Comparison of ENCODE assay signal across 8 cellular contexts in genomic region chr6:142913511-142914047, GRCh38. TPM values are rescaled to one million over a fixed set of nuclear protein-coding genes. Genes with fewer than 3 reads are reported as not detected.
DNase-seq lines count a peak whose midpoint lies in the region; ATAC-seq and TF ChIP-seq lines count a peak whose summit lies in the region.

No MANE protein-coding gene starts in this region.

- no peaks in the 10 kb centered on the region for H3K36me3 ChIP-seq in CD4-positive, alpha-beta memory T cell (ENCODE audit: insufficient read depth, low read length)
- H3K36me3 ChIP-seq in KMS-11 (ENCODE audit: insufficient read depth) (no peaks in the 10 kb centered on the region), H7 (replicated peaks; ENCODE audit: control insufficient read depth, insufficient read depth, low read length) (no peaks in the 10 kb centered on the region)

- H3K4me1 ChIP-seq in CD4-positive, alpha-beta memory T cell (ENCODE audit: insufficient read depth, low read length) = peaks cover 97% of the 10 kb centered on the region
- peaks cover 22% of the 10 kb centered on the region for H3K4me1 ChIP-seq in KMS-11 (ENCODE audit: low read depth, poor library complexity, severe bottlenecking)

- no peaks in the 10 kb centered on the region for H3K27me3 Mint-ChIP-seq in CD4-positive, alpha-beta memory T cell

- DNase-seq in CD4-positive, alpha-beta memory T cell = peak; percentile 78 to 88 (median 81)
- peak; percentile 67 for DNase-seq in activated T-cell treated with anti-CD3 and anti-CD28 coated beads, Interleukin-2, amount 50 U/mL, for 1 hour
- DNase-seq in stimulated activated CD4-positive, alpha-beta T cell treated with anti-CD3 and anti-CD28 coated beads, Interleukin-2, amount 100 ng/mL, for 4 hours (ENCODE audit: low read depth) = peak; percentile 67
- DNase-seq in hepatic stellate cell (ENCODE audit: low spot score) (no peak), GM03348 (ENCODE audit: low spot score) (no peak), H7 (no peak)

- H3K4me3 ChIP-seq in CD4-positive, alpha-beta memory T cell (ENCODE audit: low read length in 2 of 2) = peak overlapping the region; percentile 14 to 57
- H3K4me3 ChIP-seq in KMS-11 (IDR thresholded peaks at IDR 0.05; ENCODE audit: insufficient read depth, low read depth, low read length) = no peak overlapping the region
- no peak overlapping the region for H3K4me3 ChIP-seq in H7 (ENCODE audit: insufficient read depth, low read depth, low read length)

- peak overlapping the region in 6 of 7 donors; percentile 98 to 100 (median 99) for H3K27ac Mint-ChIP-seq in CD4-positive, alpha-beta memory T cell

- H3K27ac ChIP-seq in CD4-positive, alpha-beta memory T cell (ENCODE audit: low read depth, low read length) = peak overlapping the region; percentile 85
- no peak overlapping the region for H3K27ac ChIP-seq in KMS-11

- peaks cover 7 to 8% of the 10 kb centered on the region in 2 donors for H3K36me3 Mint-ChIP-seq in CD4-positive, alpha-beta memory T cell

- H3K27me3 ChIP-seq in CD4-positive, alpha-beta memory T cell (ENCODE audit: insufficient read depth, low read length) = no peaks in the 10 kb centered on the region
- H3K27me3 ChIP-seq in KMS-11 (ENCODE audit: insufficient read depth, low read depth) (no peaks in the 10 kb centered on the region), H7 (ENCODE audit: control insufficient read depth, insufficient read depth, low read length) (no peaks in the 10 kb centered on the region)

- H3K4me3 Mint-ChIP-seq in CD4-positive, alpha-beta memory T cell = peak overlapping the region; percentile 84 to 95 (median 88)

- no peaks in the 10 kb centered on the region for H4K20me1 ChIP-seq in KMS-11 (ENCODE audit: insufficient read depth)

- H3K9me3 Mint-ChIP-seq in CD4-positive, alpha-beta memory T cell = no peaks in the 10 kb centered on the region

- POLR2A ChIA-PET in CD4-positive, alpha-beta memory T cell (lab: Charles Lee; ENCODE audit: partially characterized antibody) = interaction anchor here (0.6 to 6.3 kb wide), 21 partner anchors 8 to 164 kb away, joined by 3 to 111 read pairs (median 4); partner anchors contain the start of gene HIVEP2

- H2AFZ ChIP-seq in KMS-11 (ENCODE audit: low read depth) = no peak overlapping the region

- no peak overlapping the region for H3K9ac ChIP-seq in KMS-11

- H3K4me1 Mint-ChIP-seq in CD4-positive, alpha-beta memory T cell = peaks cover 71 to 86% (median 80%) of the 10 kb centered on the region in 4 donors

- no peaks in the 10 kb centered on the region for H3K79me2 ChIP-seq in KMS-11 (ENCODE audit: insufficient read depth, low read depth)

- peak overlapping the region; percentile 29; the same call in 1 of the 2 replicates for H3K4me2 ChIP-seq in KMS-11

- intact Hi-C loops in CD4-positive, alpha-beta memory T cell (cut with micrococcal nuclease) = loop anchor here (1.0 to 10.0 kb wide), 6 partner anchors 9 to 111 kb away; no protein-coding TSS in a partner anchor

- TF ChIP-seq CTCF in KMS-11 (conservative IDR thresholded peaks at IDR 0.05; ENCODE audit: low read depth, low read length) = no peak

- H3K9me3 ChIP-seq in CD4-positive, alpha-beta memory T cell (ENCODE audit: control insufficient read depth in 1 of 2, low read length in 2 of 2) = no peaks in the 10 kb centered on the region

- CTCF ChIA-PET in CD4-positive, alpha-beta memory T cell (lab: Charles Lee; ENCODE audit: partially characterized antibody) = interaction anchor here (0.9 to 1.6 kb wide), 10 partner anchors 12 to 138 kb away, joined by 3 to 7 read pairs (median 3); no protein-coding TSS in a partner anchor

- peak; percentile 92 for ATAC-seq in GM21381 (IDR thresholded peaks at IDR 0.05; ENCODE audit: unreplicated experiment)

RNA-seq across cellular contexts. Expression of gene HIVEP2, which starts 31.4 kb away (rescaled TPM):
- 10 to 100 TPM; 90.6 to 92.7 TPM for total RNA-seq in CD4-positive, alpha-beta memory T cell
- 10 to 100 TPM in 1 of 2 donors, 1 to 10 TPM in 1; 5.0 to 22.9 TPM for polyA plus RNA-seq in CD4-positive, alpha-beta memory T cell
- 4.1 and 6.5 TPM in 2 replicates for total RNA-seq in H7 (2014; rRNA removed; shearing (Covaris generic))

Comparison
In these comparisons a context has a peak if more than half of its experiments do, and no peak if none do; other contexts are left out.
1. DNase-seq: peak in CD4-positive, alpha-beta memory T cell (5 of 5), activated T-cell treated with anti-CD3 and anti-CD28 coated beads, Interleukin-2, amount 50 U/mL, for 1 hour (single experiment) and stimulated activated CD4-positive, alpha-beta T cell treated with anti-CD3 and anti-CD28 coated beads, Interleukin-2, amount 100 ng/mL, for 4 hours (single experiment); none in hepatic stellate cell (single experiment), GM03348 (single experiment) and H7 (single experiment).
2. H3K4me3 ChIP-seq: peak in CD4-positive, alpha-beta memory T cell (2 of 2); none in KMS-11 (single experiment) and H7 (single experiment).
3. RNA of gene HIVEP2, which starts 31.4 kb away (total RNA-seq): 90.6 to 92.7 TPM in CD4-positive, alpha-beta memory T cell; 4.1 to 6.5 TPM in H7; every median in the first group is over 10 times any median in the second.